Comparison of ENCODE assay signal across 1 cellular context in the genomic region with DNA sequence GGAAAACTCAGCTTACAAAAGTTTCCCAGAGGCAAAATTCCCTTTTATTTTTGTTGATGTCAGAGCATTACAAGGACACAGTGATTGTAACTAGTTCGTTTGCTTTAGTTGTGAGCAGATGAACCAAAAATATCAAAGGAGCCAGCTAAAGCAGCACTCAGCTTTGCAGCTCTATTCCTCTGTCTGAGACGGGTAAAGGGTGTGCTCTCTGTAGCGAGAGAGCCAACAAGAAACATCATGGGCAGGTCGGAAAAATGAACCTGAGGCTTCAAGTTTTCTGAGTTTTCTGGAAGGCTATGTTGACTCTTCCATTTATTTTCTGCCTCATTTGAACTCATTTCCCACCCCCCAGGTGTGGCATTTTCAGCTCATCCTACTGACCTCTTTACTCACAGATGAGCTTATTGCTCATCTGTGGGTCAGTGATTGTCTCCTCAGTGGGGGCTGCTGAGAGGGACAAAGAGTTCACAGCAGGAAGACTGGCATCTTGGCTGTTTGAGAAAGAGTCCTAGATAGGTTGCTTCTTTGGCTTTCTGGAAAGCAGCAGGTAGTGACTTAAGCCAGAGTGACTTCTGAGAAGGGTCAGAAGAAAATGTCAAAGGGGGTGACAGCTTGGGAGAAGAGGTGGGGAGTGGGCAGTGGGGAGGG.
A peak's percentile ranks its signal among the peaks of the same experiment; 100 is the strongest.
TF ChIP-seq lines count a peak whose summit lies in the region.

No MANE protein-coding gene starts in this region.

TF ChIP-seq in WTC11, 78 proteins besides CTCF, POLR2A, EP300 and RAD21 (continued from another document):
- peak; percentile 83; the same call in 1 of the 2 replicates for TF ChIP-seq ZNF532 (CRISPR knock-in tag; IDR thresholded peaks at IDR 0.05; ENCODE audit: borderline replicate concordance)
- TF ChIP-seq ZSCAN18 (CRISPR knock-in tag; IDR thresholded peaks at IDR 0.05) = peak; percentile 91
- no peak for TF ChIP-seq OVOL2 (CRISPR knock-in tag; IDR thresholded peaks at IDR 0.05; ENCODE audit: borderline replicate concordance)
- TF ChIP-seq JAZF1 (CRISPR knock-in tag; IDR thresholded peaks at IDR 0.05) = 0 out of 2 replicates have a peak, but pooled peaks have one; percentile 43
- TF ChIP-seq ZNF121 (CRISPR knock-in tag; IDR thresholded peaks at IDR 0.05) = no peak
- peak; percentile 51; the same call in 1 of the 2 replicates for TF ChIP-seq ETV6 (CRISPR knock-in tag; IDR thresholded peaks at IDR 0.05)
- 0 out of 2 replicates have a peak, but pooled peaks have one; percentile 51 for TF ChIP-seq ERG (CRISPR knock-in tag; IDR thresholded peaks at IDR 0.05)
- TF ChIP-seq, protein P1, sequence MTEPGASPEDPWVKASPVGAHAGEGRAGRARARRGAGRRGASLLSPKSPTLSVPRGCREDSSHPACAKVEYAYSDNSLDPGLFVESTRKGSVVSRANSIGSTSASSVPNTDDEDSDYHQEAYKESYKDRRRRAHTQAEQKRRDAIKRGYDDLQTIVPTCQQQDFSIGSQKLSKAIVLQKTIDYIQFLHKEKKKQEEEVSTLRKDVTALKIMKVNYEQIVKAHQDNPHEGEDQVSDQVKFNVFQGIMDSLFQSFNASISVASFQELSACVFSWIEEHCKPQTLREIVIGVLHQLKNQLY (CRISPR knock-in tag; IDR thresholded peaks at IDR 0.05) = no peak
- 0 out of 2 replicates have a peak, but pooled peaks have one; percentile 17 for TF ChIP-seq FOXK1 (CRISPR knock-in tag; IDR thresholded peaks at IDR 0.05)
- TF ChIP-seq SP1 (CRISPR knock-in tag; conservative IDR thresholded peaks at IDR 0.05) = 0 out of 2 replicates have a peak, but pooled peaks have one; percentile 44
- peak; percentile 89 for TF ChIP-seq TEAD1 (CRISPR knock-in tag; IDR thresholded peaks at IDR 0.05)
- TF ChIP-seq, protein P2, sequence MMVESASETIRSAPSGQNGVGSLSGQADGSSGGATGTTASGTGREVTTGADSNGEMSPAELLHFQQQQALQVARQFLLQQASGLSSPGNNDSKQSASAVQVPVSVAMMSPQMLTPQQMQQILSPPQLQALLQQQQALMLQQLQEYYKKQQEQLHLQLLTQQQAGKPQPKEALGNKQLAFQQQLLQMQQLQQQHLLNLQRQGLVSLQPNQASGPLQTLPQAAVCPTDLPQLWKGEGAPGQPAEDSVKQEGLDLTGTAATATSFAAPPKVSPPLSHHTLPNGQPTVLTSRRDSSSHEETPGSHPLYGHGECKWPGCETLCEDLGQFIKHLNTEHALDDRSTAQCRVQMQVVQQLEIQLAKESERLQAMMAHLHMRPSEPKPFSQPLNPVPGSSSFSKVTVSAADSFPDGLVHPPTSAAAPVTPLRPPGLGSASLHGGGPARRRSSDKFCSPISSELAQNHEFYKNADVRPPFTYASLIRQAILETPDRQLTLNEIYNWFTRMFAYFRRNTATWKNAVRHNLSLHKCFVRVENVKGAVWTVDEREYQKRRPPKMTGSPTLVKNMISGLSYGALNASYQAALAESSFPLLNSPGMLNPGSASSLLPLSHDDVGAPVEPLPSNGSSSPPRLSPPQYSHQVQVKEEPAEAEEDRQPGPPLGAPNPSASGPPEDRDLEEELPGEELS (CRISPR knock-in tag; IDR thresholded peaks at IDR 0.05) = peak; percentile 73; the same call in 1 of the 2 replicates
- 0 out of 2 replicates have a peak, but pooled peaks have one; percentile 45 for TF ChIP-seq CREM (CRISPR knock-in tag; IDR thresholded peaks at IDR 0.05)
